1 cellular context compared by ENCODE assay signal in genomic region chr16:14641877-14642276, GRCh38.
TF ChIP-seq lines count a peak whose summit lies in the region.

No MANE protein-coding gene starts in this region.

TF ChIP-seq in WTC11, 78 proteins besides CTCF, POLR2A, EP300 and RAD21 (continued from another document):
- TF ChIP-seq AFF4 (CRISPR knock-in tag; IDR thresholded peaks at IDR 0.05; ENCODE audit: borderline replicate concordance) (no peak), FOXP4 (CRISPR knock-in tag; IDR thresholded peaks at IDR 0.05) (no peak), GTF2I (CRISPR knock-in tag; conservative IDR thresholded peaks at IDR 0.05) (no peak), FOXJ3 (CRISPR knock-in tag; IDR thresholded peaks at IDR 0.05; ENCODE audit: borderline replicate concordance) (no peak), PRDM15 (CRISPR knock-in tag; IDR thresholded peaks at IDR 0.05) (no peak)
